ENCODE assay signal across 8 cellular contexts in genomic region chr13:49214917-49215376, GRCh38. TPM values are rescaled to one million over a fixed set of nuclear protein-coding genes. Genes with fewer than 3 reads are reported as not detected.
DNase-seq lines count a peak whose midpoint lies in the region; ATAC-seq and TF ChIP-seq lines count a peak whose summit lies in the region.

No MANE protein-coding gene starts in this region.

- WGBS in esophagus squamous epithelium, 2 donors, result 52 to 67% methylated on average over 3 to 5 of the region's 6 CpGs

- peaks cover 34% of the 10 kb centered on the region for H3K27me3 Mint-ChIP-seq in stimulated activated naive CD8-positive, alpha-beta T cell treated with anti-CD3 and anti-CD28 coated beads, Interleukin-15, amount 100 ng/mL, for 72 hours

- peak; percentile 20; the same call in 1 of the 2 replicates for TF ChIP-seq CTCF in BE2C (IDR thresholded peaks at IDR 0.05; ENCODE audit: low read depth, low read length)
- TF ChIP-seq CTCF in esophagus squamous epithelium (IDR thresholded peaks at IDR 0.05), result peak in 1 of 6 experiments; percentile 12

- no peak overlapping the region for H3K4me3 ChIP-seq in BE2C (ENCODE audit: low read depth, low read length)
- H3K4me3 ChIP-seq in esophagus squamous epithelium, result no peak overlapping the region

- H3K9me3 ChIP-seq in BE2C (no peaks in the 10 kb centered on the region), KOPT-K1 (ENCODE audit: insufficient read depth, low read length, poor library complexity, severe bottlenecking) (no peaks in the 10 kb centered on the region), esophagus squamous epithelium (no peaks in the 10 kb centered on the region)

- H3K9me3 Mint-ChIP-seq in stimulated activated naive CD8-positive, alpha-beta T cell treated with anti-CD3 and anti-CD28 coated beads, Interleukin-15, amount 100 ng/mL, for 72 hours, result no peaks in the 10 kb centered on the region

- peaks cover 9% of the 10 kb centered on the region for H3K36me3 ChIP-seq in BE2C
- peaks cover 11% of the 10 kb centered on the region for H3K36me3 ChIP-seq in KOPT-K1 (ENCODE audit: insufficient read depth, low read length)
- H3K36me3 ChIP-seq in esophagus squamous epithelium, result peaks cover 0 to 8% (median 0%) of the 10 kb centered on the region in 3 donors

- H3K27me3 ChIP-seq in BE2C (peaks cover 5% of the 10 kb centered on the region), esophagus squamous epithelium (peaks cover 2 to 31% (median 7%) of the 10 kb centered on the region in 4 donors)

- H3K27ac Mint-ChIP-seq in stimulated activated naive CD8-positive, alpha-beta T cell treated with anti-CD3 and anti-CD28 coated beads, Interleukin-15, amount 100 ng/mL, for 72 hours, result peak overlapping the region; percentile 30 to 43

- H3K4me1 ChIP-seq in BE2C, result no peaks in the 10 kb centered on the region
- peaks cover 3 to 16% (median 5%) of the 10 kb centered on the region in 3 donors for H3K4me1 ChIP-seq in esophagus squamous epithelium

- ATAC-seq in GM18907 (IDR thresholded peaks at IDR 0.05; ENCODE audit: unreplicated experiment), result peak; percentile 76
- ATAC-seq in left ventricle myocardium superior, result peak; percentile 60
- ATAC-seq in stimulated activated naive CD8-positive, alpha-beta T cell treated with anti-CD3 and anti-CD28 coated beads, Interleukin-15, amount 100 ng/mL, for 72 hours, result peak; percentile 76
- no peak for ATAC-seq in HG03520 (IDR thresholded peaks at IDR 0.05; ENCODE audit: unreplicated experiment)

- no peak overlapping the region for H3K4me3 Mint-ChIP-seq in stimulated activated naive CD8-positive, alpha-beta T cell treated with anti-CD3 and anti-CD28 coated beads, Interleukin-15, amount 100 ng/mL, for 72 hours

- TF ChIP-seq POLR2A in esophagus squamous epithelium (IDR thresholded peaks at IDR 0.05), result no peak

- H3K27ac ChIP-seq in KOPT-K1 (ENCODE audit: low read depth, low read length, poor library complexity, severe bottlenecking) (peak overlapping the region; percentile 69), esophagus squamous epithelium (no peak overlapping the region)

- no peak for DNase-seq in BE2C
- DNase-seq in activated CD4-positive, alpha-beta T cell treated with anti-CD3 and anti-CD28 coated beads, Interleukin-2, amount 50 U/mL, for 48 hours, result peak; percentile 29 to 49
- peak; percentile 50 for DNase-seq in left ventricle myocardium superior
- DNase-seq in stimulated activated naive CD8-positive, alpha-beta T cell treated with anti-CD3 and anti-CD28 coated beads, Interleukin-15, amount 100 ng/mL, for 72 hours, result peak in 1 of 2 donors; percentile 33
- DNase-seq in esophagus squamous epithelium (lab: John Stamatoyannopoulos, UW), result no peak

- H3K4me1 Mint-ChIP-seq in stimulated activated naive CD8-positive, alpha-beta T cell treated with anti-CD3 and anti-CD28 coated beads, Interleukin-15, amount 100 ng/mL, for 72 hours, result peaks cover 19% of the 10 kb centered on the region

- intact Hi-C loops in left ventricle myocardium superior (cut with micrococcal nuclease) (no loop called here), esophagus squamous epithelium (cut with DNase I) (no loop called here)

RNA-seq across cellular contexts. Expression of gene MLNR, which starts 5.2 kb away (rescaled TPM):
- polyA plus RNA-seq in BE2C (2012; ENCODE audit: insufficient read depth, insufficient read length, low read depth), result not detected
- total RNA-seq in left ventricle myocardium superior (not detected), esophagus squamous epithelium (under 1 TPM in 1 of 4 donors, not detected in 3; 0.19 TPM)

RNA-seq across cellular contexts. Expression of gene CDADC1, which starts 32.8 kb away (rescaled TPM):
- polyA plus RNA-seq in BE2C (2012; ENCODE audit: insufficient read depth, insufficient read length, low read depth), result 8.2 TPM
- 10.4 TPM for total RNA-seq in left ventricle myocardium superior
- 1 to 10 TPM; 1.1 to 4.0 (median 2.8) TPM for total RNA-seq in esophagus squamous epithelium

Comparison
In these comparisons a context has a peak if more than half of its experiments do, and no peak if none do; other contexts are left out.
1. DNase-seq: peak in activated CD4-positive, alpha-beta T cell treated with anti-CD3 and anti-CD28 coated beads, Interleukin-2, amount 50 U/mL, for 48 hours (2 of 2) and left ventricle myocardium superior (single experiment); none in BE2C (single experiment) and esophagus squamous epithelium (single experiment).